7 cellular contexts compared by ENCODE assay signal in genomic region chr19:21851596-21852345, GRCh38. TPM values are rescaled to one million over a fixed set of nuclear protein-coding genes. Genes with fewer than 3 reads are reported as not detected.
DNase-seq lines count a peak whose midpoint lies in the region; ATAC-seq, FAIRE-seq and TF ChIP-seq lines count a peak whose summit lies in the region.

No MANE protein-coding gene starts in this region.

- peak overlapping the region; percentile 83 for H3K27ac Mint-ChIP-seq in activated CD4-positive, alpha-beta memory T cell treated with anti-CD3 and anti-CD28 coated beads for 36 hours

- no peak for TF ChIP-seq RAD21 in HepG2 (CRISPR knock-in tag; IDR thresholded peaks at IDR 0.05)

- no peaks in the 10 kb centered on the region for H3K79me2 ChIP-seq in HepG2 (ENCODE audit: insufficient read depth, low read length)

- CTCF ChIA-PET in activated CD4-positive, alpha-beta memory T cell treated with anti-CD3 and anti-CD28 coated beads for 36 hours (lab: Charles Lee): interaction anchor here (0.7 to 2.2 kb wide), 6 partner anchors 11 to 347 kb away, joined by 3 to 11 read pairs (median 5); partner anchors contain the start of genes ZNF100, ZNF429 and ZNF43
- CTCF ChIA-PET in HepG2 (lab: Yijun Ruan, JAX; ENCODE audit: low intra/inter-chr PET ratio, low total read pairs): no interaction called here

- peak overlapping the region; percentile 90 for H3K4me3 Mint-ChIP-seq in activated CD4-positive, alpha-beta memory T cell treated with anti-CD3 and anti-CD28 coated beads for 36 hours

- peaks cover 25% of the 10 kb centered on the region for H3K36me3 Mint-ChIP-seq in activated CD4-positive, alpha-beta memory T cell treated with anti-CD3 and anti-CD28 coated beads for 36 hours

- peaks cover 27% of the 10 kb centered on the region for H3K4me1 Mint-ChIP-seq in activated CD4-positive, alpha-beta memory T cell treated with anti-CD3 and anti-CD28 coated beads for 36 hours (ENCODE audit: low read depth)

- FAIRE-seq in HepG2 (lab: Jason Lieb, UNC): no peak

- peak; percentile 91 for ATAC-seq in GM18519 (IDR thresholded peaks at IDR 0.05; ENCODE audit: low FRiP score, unreplicated experiment)
- peak; percentile 63 for ATAC-seq in HG03060 (IDR thresholded peaks at IDR 0.05; ENCODE audit: low read depth, unreplicated experiment)
- ATAC-seq in HepG2: peak; percentile 98

- peaks cover 50% of the 10 kb centered on the region for H3K9me3 ChIP-seq in HepG2 (ENCODE audit: low read length)

- H2AFZ ChIP-seq in HepG2 (ENCODE audit: low read length): peak overlapping the region; percentile 92

- intact Hi-C loops in activated CD4-positive, alpha-beta memory T cell treated with anti-CD3 and anti-CD28 coated beads for 36 hours (cut with micrococcal nuclease): loop anchor here (1.0 kb wide), 2 partner anchors 15 to 84 kb away; partner anchors contain the start of genes ZNF100 and ZNF43
- intact Hi-C loops in dorsolateral prefrontal cortex (cut with DNase I) (loop anchor here in 1 of 2 donors (10.0 kb wide), 1 partner anchor 1403 kb away; the partner anchor contains the start of gene ZNF724), HepG2 (cut with micrococcal nuclease; ENCODE audit: unreplicated experiment) (no loop called here)

- POLR2A ChIA-PET in activated CD4-positive, alpha-beta memory T cell treated with anti-CD3 and anti-CD28 coated beads for 36 hours (lab: Charles Lee): interaction anchor here (0.5 to 2.6 kb wide), 10 partner anchors 11 to 830 kb away, joined by 3 to 46 read pairs (median 4); partner anchors contain the start of genes ZNF257, ZNF429, ZNF43 and ZNF493
- POLR2A ChIA-PET in HepG2 (lab: Yijun Ruan, JAX): interaction anchor here (0.9 to 3.3 kb wide), 4 partner anchors 16 to 1799 kb away, joined by 4 to 26 read pairs (median 4); partner anchors contain the start of genes ZNF100, ZNF429 and ZNF43

- H3K27me3 ChIP-seq in dorsolateral prefrontal cortex (no peaks in the 10 kb centered on the region), HepG2 (ENCODE audit: control insufficient read depth in 1 of 2, insufficient read depth in 2 of 2, low read length in 2 of 2) (no peaks in the 10 kb centered on the region; a peak in 1 of 5 replicates)

- H3K4me2 ChIP-seq in HepG2 (ENCODE audit: low read depth, low read length): peak overlapping the region; percentile 72

- H4K20me1 ChIP-seq in HepG2 (ENCODE audit: insufficient read depth, low read length): no peaks in the 10 kb centered on the region

- TF ChIP-seq CTCF in dorsolateral prefrontal cortex (IDR thresholded peaks at IDR 0.05 in 54 of 56, conservative IDR thresholded peaks at IDR 0.05 in 2 of 56; ENCODE audit: low read depth in 1 of 56, partially characterized antibody in 56 of 56) (peak in 14 of 56 donors; percentile 5 to 31 (median 18)), HepG2 (CRISPR knock-in tag; IDR thresholded peaks at IDR 0.05) (peak; percentile 26; the same call in 1 of the 2 replicates)

- WGBS in HepG2 (ENCODE audit: low lambda C conversion rate): 23% methylated on average over 12 of the region's 44 CpGs

- H3K36me3 ChIP-seq in HepG2 (replicated peaks in 1 of 2; ENCODE audit: control insufficient read depth in 1 of 2, insufficient read depth in 2 of 2, low read length in 2 of 2): no peaks in the 10 kb centered on the region

- H3K4me3 ChIP-seq in dorsolateral prefrontal cortex: peak overlapping the region; percentile 51 to 96 (median 87)
- H3K4me3 ChIP-seq in HepG2 (replicated peaks in 1 of 3; ENCODE audit: insufficient read depth in 1 of 3, low read depth in 2 of 3, low read length in 3 of 3): peak overlapping the region; percentile 65 to 84 (median 65); a peak in 5 of 6 replicates

- H3K9me3 Mint-ChIP-seq in activated CD4-positive, alpha-beta memory T cell treated with anti-CD3 and anti-CD28 coated beads for 36 hours: no peaks in the 10 kb centered on the region

- H3K9ac ChIP-seq in HepG2 (ENCODE audit: insufficient read depth, low read depth, low read length): peak overlapping the region; percentile 76

- TF ChIP-seq EP300 in HepG2 (IDR thresholded peaks at IDR 0.05; ENCODE audit: low read depth in 2 of 2, low read length in 2 of 2) (no peak), HepG2 (CRISPR knock-in tag; IDR thresholded peaks at IDR 0.05; ENCODE audit: borderline replicate concordance) (no peak)

- H3K27me3 Mint-ChIP-seq in activated CD4-positive, alpha-beta memory T cell treated with anti-CD3 and anti-CD28 coated beads for 36 hours: no peaks in the 10 kb centered on the region

- DNase-seq in NCI-H345 treated with DMSO at 0.1 percent for 48 hours (lab: John Stamatoyannopoulos, UW; ENCODE audit: unreplicated experiment) (peak; percentile 82), dorsolateral prefrontal cortex (peak; percentile 90 to 97 (median 95)), HepG2 (ENCODE audit: low spot score) (peak; percentile 81)
- DNase-seq in activated CD4-positive, alpha-beta memory T cell treated with anti-CD3 and anti-CD28 coated beads for 36 hours: peak; percentile 96
- DNase-seq in stimulated activated CD4-positive, alpha-beta T cell treated with anti-CD3 and anti-CD28 coated beads, Interleukin-2, amount 100 ng/mL, for 4 hours (ENCODE audit: low read depth): peak; percentile 80

- H3K27ac ChIP-seq in dorsolateral prefrontal cortex (peak overlapping the region in 49 of 59 donors; percentile 1 to 87 (median 72)), HepG2 (ENCODE audit: extremely low read length, insufficient read depth, low read length) (peak overlapping the region; percentile 75)

- in situ Hi-C loops in HepG2 (cut with HindIII; ENCODE audit: extremely low pct_ligation_motif_present, low pct_unique_long_range_greater_than_20kb): no loop called here

- BruUV-seq in HepG2 (replicated peaks; lab: Mats Ljungman, UMichigan): no TSS peak

- peaks cover 10% of the 10 kb centered on the region for H3K4me1 ChIP-seq in HepG2 (ENCODE audit: insufficient read depth, low read length)

- peak; percentile 26 to 49; a peak in 2 of 4 replicates for TF ChIP-seq POLR2A in HepG2 (IDR thresholded peaks at IDR 0.05; ENCODE audit: insufficient read depth in 1 of 2, low read depth in 2 of 2, low read length in 2 of 2)

TF ChIP-seq in HepG2, 621 proteins besides CTCF, POLR2A, EP300 and RAD21 (continues in another document):
- TF ChIP-seq KDM1A (CRISPR knock-in tag; IDR thresholded peaks at IDR 0.05): no peak
- TF ChIP-seq ZNF30 (CRISPR knock-in tag; IDR thresholded peaks at IDR 0.05): no peak
- TF ChIP-seq, protein P1, sequence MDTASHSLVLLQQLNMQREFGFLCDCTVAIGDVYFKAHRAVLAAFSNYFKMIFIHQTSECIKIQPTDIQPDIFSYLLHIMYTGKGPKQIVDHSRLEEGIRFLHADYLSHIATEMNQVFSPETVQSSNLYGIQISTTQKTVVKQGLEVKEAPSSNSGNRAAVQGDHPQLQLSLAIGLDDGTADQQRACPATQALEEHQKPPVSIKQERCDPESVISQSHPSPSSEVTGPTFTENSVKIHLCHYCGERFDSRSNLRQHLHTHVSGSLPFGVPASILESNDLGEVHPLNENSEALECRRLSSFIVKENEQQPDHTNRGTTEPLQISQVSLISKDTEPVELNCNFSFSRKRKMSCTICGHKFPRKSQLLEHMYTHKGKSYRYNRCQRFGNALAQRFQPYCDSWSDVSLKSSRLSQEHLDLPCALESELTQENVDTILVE (CRISPR knock-in tag; IDR thresholded peaks at IDR 0.05): no peak
- TF ChIP-seq ISL2 (CRISPR knock-in tag; IDR thresholded peaks at IDR 0.05): no peak
- no peak for TF ChIP-seq ATF7-NPFF (CRISPR knock-in tag; IDR thresholded peaks at IDR 0.05; ENCODE audit: low read depth)
- TF ChIP-seq, protein P2, sequence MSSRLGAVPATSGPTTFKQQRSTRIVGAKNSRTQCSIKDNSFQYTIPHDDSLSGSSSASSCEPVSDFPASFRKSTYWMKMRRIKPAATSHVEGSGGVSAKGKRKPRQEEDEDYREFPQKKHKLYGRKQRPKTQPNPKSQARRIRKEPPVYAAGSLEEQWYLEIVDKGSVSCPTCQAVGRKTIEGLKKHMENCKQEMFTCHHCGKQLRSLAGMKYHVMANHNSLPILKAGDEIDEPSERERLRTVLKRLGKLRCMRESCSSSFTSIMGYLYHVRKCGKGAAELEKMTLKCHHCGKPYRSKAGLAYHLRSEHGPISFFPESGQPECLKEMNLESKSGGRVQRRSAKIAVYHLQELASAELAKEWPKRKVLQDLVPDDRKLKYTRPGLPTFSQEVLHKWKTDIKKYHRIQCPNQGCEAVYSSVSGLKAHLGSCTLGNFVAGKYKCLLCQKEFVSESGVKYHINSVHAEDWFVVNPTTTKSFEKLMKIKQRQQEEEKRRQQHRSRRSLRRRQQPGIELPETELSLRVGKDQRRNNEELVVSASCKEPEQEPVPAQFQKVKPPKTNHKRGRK (CRISPR knock-in tag; IDR thresholded peaks at IDR 0.05): no peak
- TF ChIP-seq KLF6 (CRISPR knock-in tag; IDR thresholded peaks at IDR 0.05): no peak
- TF ChIP-seq PHF5A (CRISPR knock-in tag; IDR thresholded peaks at IDR 0.05; ENCODE audit: low read depth, unreplicated experiment): no peak
- no peak for TF ChIP-seq ZNF552 (CRISPR knock-in tag; IDR thresholded peaks at IDR 0.05; ENCODE audit: borderline replicate concordance)

RNA-seq across cellular contexts. Expression of gene ZNF43, which starts 15.8 kb away (rescaled TPM):
- 10 to 100 TPM; 25.2 to 25.3 TPM for total RNA-seq in activated CD4-positive, alpha-beta memory T cell treated with anti-CD3 and anti-CD28 coated beads for 36 hours
- total RNA-seq in dorsolateral prefrontal cortex (10 to 100 TPM; 10.9 to 29.1 (median 19.4) TPM), HepG2 (2016; rRNA removed; fragmentation: Illumina TruSeq; extraction: Trizol) (8.5 and 10.4 TPM in 2 replicates)
- 1.3 and 1.6 TPM in 2 replicates for total RNA-seq in HepG2 (2016; cell fraction: cytosol; rRNA removed; fragmentation: Illumina TruSeq; extraction: Trizol; ENCODE audit: low read depth)
- 8.7 and 8.8 TPM in 2 replicates for total RNA-seq in HepG2 (2016; cell fraction: insoluble cytoplasmic fraction; rRNA removed; fragmentation: Illumina TruSeq; extraction: Trizol)
- total RNA-seq in HepG2 (2016; cell fraction: membrane; rRNA removed; fragmentation: Illumina TruSeq; extraction: Trizol): 3.5 and 3.6 TPM in 2 replicates
- 15.6 and 20.8 TPM in 2 replicates for total RNA-seq in HepG2 (2016; cell fraction: nucleus; rRNA removed; fragmentation: Illumina TruSeq; extraction: Trizol)
- 2.1 and 2.9 TPM in 2 replicates for polyA plus RNA-seq in HepG2 (2011; rRNA removed)
- polyA plus RNA-seq in HepG2 (2011; cell fraction: cytosol; rRNA removed): 0.78 and 0.90 TPM in 2 replicates
- 3.2 and 3.6 TPM in 2 replicates for polyA plus RNA-seq in HepG2 (2011; cell fraction: nucleus; rRNA removed)
- 1.4 and 1.9 TPM in 2 replicates for polyA plus RNA-seq in HepG2 (2012)
- 0.28 and 0.31 TPM in 2 replicates for polyA plus RNA-seq in HepG2 (2016; cell fraction: cytosol; fragmentation: Illumina TruSeq; extraction: Trizol; ENCODE audit: low read depth)
- polyA plus RNA-seq in HepG2 (2016; cell fraction: insoluble cytoplasmic fraction; fragmentation: Illumina TruSeq; extraction: Trizol; ENCODE audit: low read depth): 5.8 and 6.1 TPM in 2 replicates
- polyA plus RNA-seq in HepG2 (2016; cell fraction: membrane; fragmentation: Illumina TruSeq; extraction: Trizol; ENCODE audit: low read depth): 1.2 and 1.4 TPM in 2 replicates
- 15.7 and 16.4 TPM in 2 replicates for polyA plus RNA-seq in HepG2 (2016; cell fraction: nucleus; fragmentation: Illumina TruSeq; extraction: Trizol; ENCODE audit: insufficient read depth, low read depth)
- polyA minus RNA-seq in HepG2 (2011; rRNA and poly(A)+ RNA removed; ENCODE audit: low replicate concordance): 0.05 and 10.1 TPM in 2 replicates
- polyA minus RNA-seq in HepG2 (2011; cell fraction: cytosol; rRNA and poly(A)+ RNA removed): 3.2 and 3.6 TPM in 2 replicates
- 13.3 and 13.4 TPM in 2 replicates for polyA minus RNA-seq in HepG2 (2011; cell fraction: nucleus; rRNA and poly(A)+ RNA removed)

Comparison
In these comparisons a context has a peak if more than half of its experiments do, and no peak if none do; other contexts are left out.
1. Peak in every context shown above with its lines: DNase-seq, ATAC-seq, H3K4me3 ChIP-seq and H3K27ac ChIP-seq.